7 cellular contexts compared by ENCODE assay signal in genomic region chr7:18087687-18088078, GRCh38.
DNase-seq lines count a peak whose midpoint lies in the region; ATAC-seq, FAIRE-seq and TF ChIP-seq lines count a peak whose summit lies in the region.

No MANE protein-coding gene starts in this region.

- peak overlapping the region; percentile 39 to 93 (median 83) for H3K4me3 ChIP-seq in heart left ventricle
- peak overlapping the region; percentile 68 for H3K4me3 ChIP-seq in retinal pigment epithelial cell (ENCODE audit: low read length)

- peak overlapping the region in 3 of 12 donors; percentile 42 to 47 (median 46) for H3K27ac ChIP-seq in heart left ventricle

- DNase-seq in H54 (ENCODE audit: insufficient read length, low spot score) (peak; percentile 17), SK-N-DZ (ENCODE audit: low spot score) (peak; percentile 71), heart left ventricle (peak in 3 of 5 donors; percentile 10 to 48 (median 42)), retinal pigment epithelial cell (ENCODE audit: low read depth) (no peak), GM03348 (ENCODE audit: low spot score) (no peak), OCI-M1 (lab: John Stamatoyannopoulos, UW) (no peak)

- ATAC-seq in heart left ventricle (peak; percentile 15 to 56 (median 45)), HG02870 (IDR thresholded peaks at IDR 0.05; ENCODE audit: unreplicated experiment) (no peak)

- H3K36me3 ChIP-seq in heart left ventricle, result no peaks in the 10 kb centered on the region

- TF ChIP-seq CTCF in heart left ventricle (IDR thresholded peaks at IDR 0.05) (no peak), retinal pigment epithelial cell (conservative IDR thresholded peaks at IDR 0.05; ENCODE audit: low read depth, low read length) (no peak)

- H3K4me1 ChIP-seq in heart left ventricle, result peaks cover 0 to 18% (median 9%) of the 10 kb centered on the region in 12 donors

- no peak for TF ChIP-seq POLR2A in H54 (IDR thresholded peaks at IDR 0.05; ENCODE audit: low read depth, low read length)
- no peak for TF ChIP-seq POLR2A in heart left ventricle (IDR thresholded peaks at IDR 0.05)

- intact Hi-C loops in heart left ventricle (cut with DNase I), result loop anchor here in 4 of 10 donors (5.0 to 10.0 kb wide), 6 partner anchors 67 to 247 kb away; no protein-coding TSS in a partner anchor

- FAIRE-seq in H54 (lab: Jason Lieb, UNC), result no peak

- 14 to 34% (median 25%) methylated on average over 14 of the region's 14 CpGs for WGBS in heart left ventricle, 4 donors

- H3K9me3 ChIP-seq in heart left ventricle, result peaks cover 0 to 3% (median 0%) of the 10 kb centered on the region in 12 donors

- peaks cover 0 to 23% (median 0%) of the 10 kb centered on the region in 9 donors for H3K27me3 ChIP-seq in heart left ventricle

Comparison
In these comparisons a context has a peak if more than half of its experiments do, and no peak if none do; other contexts are left out.
1. DNase-seq: peak in H54 (single experiment), SK-N-DZ (single experiment) and heart left ventricle (3 of 5); none in retinal pigment epithelial cell (single experiment), GM03348 (single experiment) and OCI-M1 (single experiment).